ENCODE assay signal across 8 cellular contexts in the genomic region with DNA sequence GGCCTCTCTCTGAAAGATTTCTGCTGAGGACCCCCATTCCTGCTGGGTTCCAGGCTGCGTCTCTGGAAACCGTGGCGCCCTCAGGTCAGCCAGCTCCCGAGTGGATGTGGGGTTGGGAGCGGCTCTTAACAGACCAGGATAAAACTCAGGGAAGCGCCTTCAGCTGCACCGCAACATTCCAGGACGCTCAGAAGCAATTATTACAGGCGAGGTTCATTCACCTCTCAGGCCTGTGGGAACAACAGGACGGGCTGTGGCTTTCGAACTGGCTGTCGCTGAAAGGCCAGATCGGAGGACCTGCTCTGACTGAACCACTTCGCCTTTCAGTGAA. TPM values are rescaled to one million over a fixed set of nuclear protein-coding genes. Genes with fewer than 3 reads are reported as not detected.
DNase-seq lines count a peak whose midpoint lies in the region; ATAC-seq, FAIRE-seq and TF ChIP-seq lines count a peak whose summit lies in the region.

No MANE protein-coding gene starts in this region.

- peaks cover 16% of the 10 kb centered on the region for H3K4me1 Mint-ChIP-seq in activated CD4-positive, alpha-beta T cell treated with anti-CD3 and anti-CD28 coated beads for 36 hours

- peaks cover 8% of the 10 kb centered on the region; the same call in 1 of the 3 replicates for H3K79me2 ChIP-seq in K562 (ENCODE audit: control insufficient read depth, insufficient read depth, low read length)

- no peak for ATAC-seq in activated CD4-positive, alpha-beta T cell treated with anti-CD3 and anti-CD28 coated beads for 36 hours
- ATAC-seq in K562 (no peak), right lobe of liver (no peak)

- no peaks in the 10 kb centered on the region for H4K20me1 ChIP-seq in K562 (replicated peaks; ENCODE audit: control insufficient read depth, insufficient read depth, low read length)

- H3K27me3 Mint-ChIP-seq in activated CD4-positive, alpha-beta T cell treated with anti-CD3 and anti-CD28 coated beads for 36 hours = peaks cover 31% of the 10 kb centered on the region

- H3K4me1 ChIP-seq in K562 (replicated peaks in 1 of 2; ENCODE audit: control insufficient read depth in 2 of 2, insufficient read depth in 2 of 2, low read length in 2 of 2) = peaks cover 0 to 10% of the 10 kb centered on the region in 2 experiments; a peak in 3 of 5 replicates
- peaks cover 0 to 7% (median 0%) of the 10 kb centered on the region in 4 donors for H3K4me1 ChIP-seq in right lobe of liver
- peaks cover 7% of the 10 kb centered on the region for H3K4me1 ChIP-seq in testis

- H3K27ac Mint-ChIP-seq in activated CD4-positive, alpha-beta T cell treated with anti-CD3 and anti-CD28 coated beads for 36 hours = no peak overlapping the region

- H3K9me3 ChIP-seq in K562 (replicated peaks; ENCODE audit: control insufficient read depth, insufficient read depth, low read depth, low read length) (no peaks in the 10 kb centered on the region), right lobe of liver (no peaks in the 10 kb centered on the region), testis (no peaks in the 10 kb centered on the region)

- H3K36me3 Mint-ChIP-seq in activated CD4-positive, alpha-beta T cell treated with anti-CD3 and anti-CD28 coated beads for 36 hours (ENCODE audit: low read depth) = no peaks in the 10 kb centered on the region

- intact Hi-C loops in activated CD4-positive, alpha-beta T cell treated with anti-CD3 and anti-CD28 coated beads for 36 hours (cut with DNase I, micrococcal nuclease) = loop anchor here in 1 of 2 experiments (1.0 kb wide), 2 partner anchors 306 to 430 kb away; a partner anchor contains a TSS
- intact Hi-C loops in K562 (cut with micrococcal nuclease) (no loop called here), right lobe of liver (cut with DNase I) (no loop called here), testis (cut with DNase I; ENCODE audit: low total_unique reads) (no loop called here)

- no peaks in the 10 kb centered on the region for H3K9me3 Mint-ChIP-seq in activated CD4-positive, alpha-beta T cell treated with anti-CD3 and anti-CD28 coated beads for 36 hours (ENCODE audit: low read depth)

- POLR2A ChIA-PET in activated CD4-positive, alpha-beta T cell treated with anti-CD3 and anti-CD28 coated beads for 36 hours (lab: Charles Lee) = no interaction called here
- POLR2A ChIA-PET in K562 (lab: Yijun Ruan, JAX) = interaction anchor here (0.6 to 0.8 kb wide), 3 partner anchors 10 to 1339 kb away, joined by 3 read pairs; no protein-coding TSS in a partner anchor

- peak overlapping the region; percentile 91 for H2AFZ ChIP-seq in K562 (ENCODE audit: low read depth, low read length)

- H3K4me3 ChIP-seq in K562 (peak overlapping the region; percentile 54; the same call in 1 of the 2 replicates), right lobe of liver (peak overlapping the region; percentile 61 to 80 (median 70)), testis (peak overlapping the region; percentile 63 to 81)

- H3K9me1 ChIP-seq in K562 (ENCODE audit: control insufficient read depth, insufficient read depth, low read length) = no peaks in the 10 kb centered on the region

- H3K27ac ChIP-seq in K562 (ENCODE audit: extremely low read depth, low read depth, low read length) (peak overlapping the region; percentile 2; the same call in 1 of the 3 replicates), right lobe of liver (peak overlapping the region; percentile 18 to 81 (median 66)), testis (peak overlapping the region; percentile 73 to 77)

- in situ Hi-C loops in K562 (cut with MboI) = loop anchor here (10.0 kb wide), 1 partner anchor 328 kb away; no protein-coding TSS in a partner anchor

- TF ChIP-seq RAD21 in K562 (CRISPR knock-in tag; conservative IDR thresholded peaks at IDR 0.05 in 1 of 2, IDR thresholded peaks at IDR 0.05 in 1 of 2) = no peak

- WGBS in K562 (ENCODE audit: insufficient coverage, low coverage, missing lambda C conversion rate) = 42% methylated on average over 9 of the region's 14 CpGs
- WGBS in right lobe of liver (ENCODE audit: insufficient coverage, low coverage, low lambda C conversion rate, missing lambda C conversion rate) = 5% methylated on average over 9 of the region's 14 CpGs
- WGBS in testis, 2 donors = 28 to 50% methylated on average over 2 to 14 of the region's 14 CpGs

- DNase-seq in activated CD4-positive, alpha-beta T cell treated with anti-CD3 and anti-CD28 coated beads for 36 hours = no peak
- no peak for DNase-seq in activated CD4-positive, alpha-beta T cell treated with anti-CD3 and anti-CD28 coated beads, Interleukin-2, amount 50 U/mL, for 4 hours
- DNase-seq in K562 (ENCODE audit: extremely low read depth in 1 of 4, low spot score in 3 of 4) (no peak), right lobe of liver (no peak), testis (no peak), NCI-H82 (lab: John Stamatoyannopoulos, UW) (no peak), amygdala (lab: John Stamatoyannopoulos, UW) (no peak), DMS153 (lab: John Stamatoyannopoulos, UW) (no peak)

- CTCF ChIA-PET in activated CD4-positive, alpha-beta T cell treated with anti-CD3 and anti-CD28 coated beads for 36 hours (lab: Charles Lee) = no interaction called here
- CTCF ChIA-PET in K562 (lab: Yijun Ruan, JAX; ENCODE audit: low intra/inter-chr PET ratio) = no interaction called here

- TF ChIP-seq CTCF in K562 (IDR thresholded peaks at IDR 0.05 in 2 of 3, conservative IDR thresholded peaks at IDR 0.05 in 1 of 3; ENCODE audit: insufficient read depth in 2 of 3, low read depth in 1 of 3, low read length in 3 of 3) = no peak
- no peak for TF ChIP-seq CTCF in right lobe of liver (IDR thresholded peaks at IDR 0.05)
- no peak for TF ChIP-seq CTCF in testis (IDR thresholded peaks at IDR 0.05)

- FAIRE-seq in K562 (lab: Jason Lieb, UNC) = no peak

- no TSS peak for BruUV-seq in K562 (replicated peaks; lab: Mats Ljungman, UMichigan)

- peak overlapping the region; percentile 38 to 76; a peak in 2 of 4 replicates for H3K9ac ChIP-seq in K562 (ENCODE audit: insufficient read depth in 1 of 2, low read depth in 2 of 2, low read length in 2 of 2)

- H3K4me3 Mint-ChIP-seq in activated CD4-positive, alpha-beta T cell treated with anti-CD3 and anti-CD28 coated beads for 36 hours = peak overlapping the region; percentile 88

- peak overlapping the region; percentile 65 for H3K4me2 ChIP-seq in K562 (ENCODE audit: insufficient read depth, low read length)

- TF ChIP-seq POLR2A in K562 (conservative IDR thresholded peaks at IDR 0.05) (no peak), right lobe of liver (IDR thresholded peaks at IDR 0.05) (no peak), testis (IDR thresholded peaks at IDR 0.05) (no peak)

- no peak for TF ChIP-seq EP300 in K562 (IDR thresholded peaks at IDR 0.05; ENCODE audit: low read length)

- H3K27me3 ChIP-seq in K562 (ENCODE audit: control insufficient read depth in 2 of 2, insufficient read depth in 2 of 2, low read length in 2 of 2) (no peaks in the 10 kb centered on the region), right lobe of liver (no peaks in the 10 kb centered on the region), testis (no peaks in the 10 kb centered on the region)

- H3K36me3 ChIP-seq in K562 (ENCODE audit: control insufficient read depth, insufficient read depth, low read length) = no peaks in the 10 kb centered on the region
- no peaks in the 10 kb centered on the region for H3K36me3 ChIP-seq in right lobe of liver
- no peaks in the 10 kb centered on the region for H3K36me3 ChIP-seq in testis (ENCODE audit: low read depth, missing control alignments)

TF ChIP-seq in K562, 482 proteins besides CTCF, POLR2A, EP300 and RAD21:
- TF ChIP-seq ZNF212 (CRISPR knock-in tag; IDR thresholded peaks at IDR 0.05) (no peak), SREBF1 (IDR thresholded peaks at IDR 0.05; ENCODE audit: borderline replicate concordance, low read depth, low read length) (no peak), NCOA1 (IDR thresholded peaks at IDR 0.05; ENCODE audit: low read depth) (no peak), PYGO2 (tag; IDR thresholded peaks at IDR 0.05) (no peak), PTBP1 (IDR thresholded peaks at IDR 0.05; ENCODE audit: low read depth, low read length) (no peak), SNIP1 (IDR thresholded peaks at IDR 0.05; ENCODE audit: low read depth) (no peak), ZNF507 (tag; conservative IDR thresholded peaks at IDR 0.05) (no peak), FOXP1 (CRISPR knock-in tag; IDR thresholded peaks at IDR 0.05) (no peak)
- TF ChIP-seq, protein P1, sequence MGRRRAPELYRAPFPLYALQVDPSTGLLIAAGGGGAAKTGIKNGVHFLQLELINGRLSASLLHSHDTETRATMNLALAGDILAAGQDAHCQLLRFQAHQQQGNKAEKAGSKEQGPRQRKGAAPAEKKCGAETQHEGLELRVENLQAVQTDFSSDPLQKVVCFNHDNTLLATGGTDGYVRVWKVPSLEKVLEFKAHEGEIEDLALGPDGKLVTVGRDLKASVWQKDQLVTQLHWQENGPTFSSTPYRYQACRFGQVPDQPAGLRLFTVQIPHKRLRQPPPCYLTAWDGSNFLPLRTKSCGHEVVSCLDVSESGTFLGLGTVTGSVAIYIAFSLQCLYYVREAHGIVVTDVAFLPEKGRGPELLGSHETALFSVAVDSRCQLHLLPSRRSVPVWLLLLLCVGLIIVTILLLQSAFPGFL (CRISPR knock-in tag; IDR thresholded peaks at IDR 0.05) = no peak

RNA-seq across cellular contexts. Expression of a gene that starts 0.4 kb away (rescaled TPM):
- total RNA-seq in activated CD4-positive, alpha-beta T cell treated with anti-CD3 and anti-CD28 coated beads for 36 hours = 1 to 10 TPM; 2.6 to 3.9 TPM
- 4.0 and 15.6 TPM in 2 replicates for total RNA-seq in K562 (2011; cell fraction: chromatin; rRNA removed; ENCODE audit: low replicate concordance)
- 2.2 and 2.5 TPM in 2 replicates for total RNA-seq in K562 (2011; cell fraction: nucleolus; rRNA removed)
- total RNA-seq in K562 (2011; cell fraction: nucleoplasm; rRNA removed) = 4.7 and 8.2 TPM in 2 replicates
- total RNA-seq in K562 (2014; rRNA removed) (2.0 and 3.5 TPM in 2 replicates), K562 (2014; rRNA removed; fragmentation: Illumina TruSeq; extraction: Trizol) (6.9 and 7.3 TPM in 2 replicates), K562 (2015; rRNA removed; fragmentation: Illumina TruSeq; extraction: Trizol) (7.2 and 9.8 TPM in 2 replicates), K562 (2021) (5.0 and 5.9 TPM in 2 replicates), right lobe of liver (1 to 10 TPM; 1.2 to 9.4 (median 2.8) TPM), testis (10 to 100 TPM in 1 of 2 donors, 1 to 10 TPM in 1; 9.7 to 11.8 TPM)
- polyA plus RNA-seq in K562 (2011; rRNA removed) (2.2 and 2.6 TPM in 2 replicates), K562 (2014; fragmentation: Illumina TruSeq; extraction: Trizol) (3.9 and 5.0 TPM in 2 replicates), K562 (2014; fragmentation: Nextera tagmentation; extraction: Ambion mirVana) (1 to 10 TPM; 1.6 to 2.2 TPM), K562 (2014; rRNA removed) (1.5 and 2.8 TPM in 2 replicates), testis (ENCODE audit: insufficient read depth, low read depth, low replicate concordance) (10.4 TPM)
- polyA plus RNA-seq in K562 (2011; cell fraction: cytosol; rRNA removed) = 0.25 and 0.56 TPM in 2 replicates
- 2.1 and 4.6 TPM in 2 replicates for polyA plus RNA-seq in K562 (2011; cell fraction: nucleus; rRNA removed)
- 3.2 and 5.2 TPM in 2 replicates for polyA plus RNA-seq in K562 (2012)
- polyA minus RNA-seq in K562 (2011; rRNA and poly(A)+ RNA removed) = 4.2 and 5.1 TPM in 2 replicates
- polyA minus RNA-seq in K562 (2011; cell fraction: cytosol; rRNA and poly(A)+ RNA removed) = 0.64 and 1.1 TPM in 2 replicates
- polyA minus RNA-seq in K562 (2011; cell fraction: nucleus; rRNA and poly(A)+ RNA removed) = 3.1 and 8.6 TPM in 2 replicates

Comparison
In these comparisons a context has a peak if more than half of its experiments do, and no peak if none do; other contexts are left out.
1. H3K27ac ChIP-seq: peak in every context shown above with its lines; median percentile 75 in testis; 66 in right lobe of liver; 2 in K562.